ENCODE assay signal across 1 cellular context in genomic region chr16:87389245-87389644, GRCh38.
TF ChIP-seq lines count a peak whose summit lies in the region.

No MANE protein-coding gene starts in this region.

TF ChIP-seq in HepG2, 621 proteins besides CTCF, POLR2A, EP300 and RAD21 (continued from another document):
- TF ChIP-seq ZNF609 (CRISPR knock-in tag; IDR thresholded peaks at IDR 0.05; ENCODE audit: borderline replicate concordance) (no peak), MIXL1 (CRISPR knock-in tag; IDR thresholded peaks at IDR 0.05) (peak; percentile 31; the same call in 1 of the 2 replicates), ELF3 (CRISPR knock-in tag; IDR thresholded peaks at IDR 0.05) (peak; percentile 18; the same call in 1 of the 2 replicates)
